In genomic region chr18:62655520-62656219, GRCh38 we compare ENCODE assay signal across 37 cellular contexts.
"Had no signal": no experiment of that assay in that cellular context is flagged by ENCODE, and none has a peak within 500 bp of the region (broad histone marks: within the 10 kb centered on the region; RNA-seq: fewer than 3 reads in every experiment).

No MANE protein-coding gene starts in this region.

- ATAC-seq: activated CD8-positive, alpha-beta memory T cell treated with anti-CD3 and anti-CD28 coated beads, Interleukin-2, amount 10 ng/mL, durations not matched to agents 7 days and 5 days; activated T-cell treated with anti-CD3 and anti-CD28 coated beads, Interleukin-2, amount 50 U/mL, for 72 hours; activated T-helper 17 cell treated with anti-CD3 and anti-CD28 coated beads, Interleukin-2, amount 50 U/mL, for 72 hours; PC-3; Right ventricle myocardium inferior had no signal

- H3K4me1 Mint-ChIP-seq: activated CD8-positive, alpha-beta memory T cell treated with anti-CD3 and anti-CD28 coated beads, Interleukin-2, amount 10 ng/mL, durations not matched to agents 7 days and 5 days; activated naive CD8-positive, alpha-beta T cell treated with anti-CD3 and anti-CD28 coated beads for 36 hours; activated T-helper 17 cell treated with anti-CD3 and anti-CD28 coated beads, Interleukin-2, amount 50 U/mL, for 72 hours; central memory CD8-positive, alpha-beta T cell had no signal

- H3K4me1 ChIP-seq: ascending aorta, Peyer's patch had no signal

- H3K27ac Mint-ChIP-seq: activated B cell treated with CpG ODN at 0.5 μM for 24 hours; activated CD4-positive, alpha-beta memory T cell treated with anti-CD3 and anti-CD28 coated beads for 36 hours; activated CD8-positive, alpha-beta memory T cell treated with anti-CD3 and anti-CD28 coated beads, Interleukin-2, amount 10 ng/mL, durations not matched to agents 7 days and 5 days; activated naive CD8-positive, alpha-beta T cell treated with anti-CD3 and anti-CD28 coated beads for 36 hours; activated T-cell treated with anti-CD3 and anti-CD28 coated beads, Interleukin-2, amount 50 U/mL, for 72 hours; activated T-helper 17 cell treated with anti-CD3 and anti-CD28 coated beads, Interleukin-2, amount 50 U/mL, for 72 hours had no signal

- H3K27me3 ChIP-seq: ascending aorta, cardiac muscle cell, Peyer's patch had no signal

- H3K27ac ChIP-seq: ascending aorta, cardiac muscle cell, Peyer's patch, RWPE1, VCaP had no signal

- H3K36me3 Mint-ChIP-seq: activated CD4-positive, alpha-beta memory T cell treated with anti-CD3 and anti-CD28 coated beads for 36 hours; activated naive CD8-positive, alpha-beta T cell treated with anti-CD3 and anti-CD28 coated beads for 36 hours had no signal

- H3K9me3 ChIP-seq: ascending aorta, Peyer's patch had no signal

- H3K4me3 ChIP-seq: ascending aorta, cardiac muscle cell, Peyer's patch had no signal

- H3K4me3 Mint-ChIP-seq: activated B cell treated with CpG ODN at 0.5 μM for 24 hours; activated CD4-positive, alpha-beta memory T cell treated with anti-CD3 and anti-CD28 coated beads for 36 hours; activated CD8-positive, alpha-beta memory T cell treated with anti-CD3 and anti-CD28 coated beads, Interleukin-2, amount 10 ng/mL, durations not matched to agents 7 days and 5 days; activated naive CD8-positive, alpha-beta T cell treated with anti-CD3 and anti-CD28 coated beads for 36 hours; activated T-cell treated with anti-CD3 and anti-CD28 coated beads, Interleukin-2, amount 50 U/mL, for 72 hours; activated T-helper 17 cell treated with anti-CD3 and anti-CD28 coated beads, Interleukin-2, amount 50 U/mL, for 72 hours; central memory CD8-positive, alpha-beta T cell had no signal

- H3K27me3 Mint-ChIP-seq: activated B cell treated with CpG ODN at 0.5 μM for 24 hours; activated T-helper 17 cell treated with anti-CD3 and anti-CD28 coated beads, Interleukin-2, amount 50 U/mL, for 72 hours had no signal

- H3K36me3 ChIP-seq: ascending aorta, cardiac muscle cell, Peyer's patch had no signal

- DNase-seq: activated B cell treated with CpG ODN at 0.5 μM for 24 hours; activated CD4-positive, alpha-beta memory T cell treated with anti-CD3 and anti-CD28 coated beads for 36 hours; activated CD4-positive, alpha-beta T cell treated with anti-CD3 and anti-CD28 coated beads for 4 hours; activated CD4-positive, alpha-beta T cell treated with anti-CD3 and anti-CD28 coated beads, Interleukin-2, amount 50 U/mL, for 1 hour; activated CD4-positive, CD25-positive, alpha-beta regulatory T cell treated with anti-CD3 and anti-CD28 coated beads, Interleukin-2, amount 50 U/mL, for 72 hours; activated CD8-positive, alpha-beta memory T cell treated with anti-CD3 and anti-CD28 coated beads, Interleukin-2, amount 10 ng/mL, durations not matched to agents 7 days and 5 days; activated effector memory CD4-positive, alpha-beta T cell treated with anti-CD3 and anti-CD28 coated beads, Interleukin-2, amount 50 U/mL, for 16 hours; activated naive CD4-positive, alpha-beta T cell; activated naive CD4-positive, alpha-beta T cell treated with anti-CD3 and anti-CD28 coated beads, Interleukin-2, amount 50 U/mL, for 16 hours; activated naive CD8-positive, alpha-beta T cell treated with anti-CD3 and anti-CD28 coated beads for 36 hours; activated T-cell treated with anti-CD3 and anti-CD28 coated beads, Interleukin-2, amount 50 U/mL, for 1 hour; activated T-cell treated with anti-CD3 and anti-CD28 coated beads, Interleukin-2, amount 50 U/mL, for 72 hours; amygdala; Karpas-422; KBM-7; NCI-H1105; NCI-H1417 treated with DMSO at 0.1 percent for 48 hours; NCI-H187 treated with DMSO at 0.1 percent for 48 hours; NCI-H2081; NCI-H2171 treated with DMSO at 0.1 percent for 48 hours; NCI-H345; NCI-H524 treated with DMSO at 0.1 percent for 48 hours; NCI-H748 treated with DMSO at 0.1 percent for 48 hours; NK-92 treated with Interleukin-12 subunit alpha and Interleukin-12 subunit beta, amount 100 ng/mL, for 24 hours; PC-3; Peyer's patch; SW 1271; T-helper 1 cell; T-helper 2 cell; T-helper 9 cell had no signal

- H3K9me3 Mint-ChIP-seq: activated B cell treated with CpG ODN at 0.5 μM for 24 hours; activated CD4-positive, alpha-beta memory T cell treated with anti-CD3 and anti-CD28 coated beads for 36 hours; activated naive CD8-positive, alpha-beta T cell treated with anti-CD3 and anti-CD28 coated beads for 36 hours; activated T-cell treated with anti-CD3 and anti-CD28 coated beads, Interleukin-2, amount 50 U/mL, for 72 hours; activated T-helper 17 cell treated with anti-CD3 and anti-CD28 coated beads, Interleukin-2, amount 50 U/mL, for 72 hours; central memory CD8-positive, alpha-beta T cell had no signal
